In the genomic region with DNA sequence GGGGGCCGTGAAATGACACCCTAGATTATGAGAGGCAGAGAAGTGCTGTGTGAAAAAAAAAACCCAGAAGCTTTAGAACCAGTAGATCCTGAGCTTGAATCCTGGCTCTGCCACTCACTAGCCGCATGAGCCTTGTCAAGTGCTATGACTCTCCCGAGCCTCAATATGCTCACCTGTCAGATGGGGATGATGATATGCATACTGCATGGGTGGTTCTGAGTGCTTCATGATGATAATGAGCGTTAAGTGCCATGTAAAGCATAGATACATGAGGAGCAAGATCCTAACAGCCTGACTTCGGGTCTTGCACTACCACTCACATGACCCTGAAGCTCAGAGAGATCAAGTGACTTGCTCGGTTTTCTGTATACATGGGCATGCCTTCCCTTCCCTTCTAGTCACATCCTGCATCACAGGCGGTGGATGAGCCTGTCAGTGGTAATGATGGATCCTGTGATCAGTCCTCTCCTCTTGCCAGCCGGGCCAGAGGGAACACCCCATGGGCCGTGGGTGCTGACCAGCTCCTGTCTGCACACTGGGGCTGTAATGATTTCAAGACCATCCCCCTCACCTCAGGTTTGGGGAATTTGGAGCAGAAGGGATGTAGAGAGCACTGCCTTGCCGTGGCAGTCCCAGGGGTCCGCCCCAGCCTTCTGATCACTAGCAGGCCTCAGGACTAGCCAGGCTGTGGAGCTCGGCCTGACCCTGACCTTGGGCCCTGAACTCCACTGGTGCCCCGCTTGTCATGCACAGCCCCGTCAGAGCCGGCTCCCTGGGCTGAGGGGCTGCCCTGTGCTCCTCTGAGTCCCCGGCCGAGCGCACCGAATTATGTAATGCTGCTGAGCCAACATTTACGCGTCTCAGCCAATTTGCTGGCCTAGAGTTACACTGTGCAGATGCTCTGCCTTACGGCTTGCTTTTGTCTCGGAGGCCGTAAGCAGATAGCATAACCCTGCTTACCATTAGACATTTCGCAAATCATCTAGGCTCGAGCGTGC, we compare ENCODE assay signal across 13 cellular contexts.
DNase-seq lines count a peak whose midpoint lies in the region; ATAC-seq and TF ChIP-seq lines count a peak whose summit lies in the region.
"Had no signal": no experiment of that assay in that cellular context is flagged by ENCODE, and none has a peak within 500 bp of the region (broad histone marks: within the 10 kb centered on the region; RNA-seq: fewer than 3 reads in every experiment).

No MANE protein-coding gene starts in this region.

- no peaks in the 10 kb centered on the region for H4K20me1 ChIP-seq in DND-41 (ENCODE audit: insufficient read depth, low read length)

- peak in 1 of 2 donors; percentile 7 for TF ChIP-seq POLR2A in adrenal gland (IDR thresholded peaks at IDR 0.05)

- H3K4me3 ChIP-seq in DND-41 (ENCODE audit: low read depth in 1 of 2, low read length in 2 of 2) (no peak overlapping the region), adrenal gland (no peak overlapping the region)
- H3K4me3 ChIP-seq: skin epidermis had no signal

- H3K4me1 ChIP-seq in DND-41 (ENCODE audit: insufficient read depth, low read length): no peaks in the 10 kb centered on the region
- peaks cover 28 to 59% of the 10 kb centered on the region in 2 donors for H3K4me1 ChIP-seq in adrenal gland (replicated peaks in 1 of 2)

- H3K79me2 ChIP-seq in DND-41 (ENCODE audit: insufficient read depth, low read length): no peaks in the 10 kb centered on the region

- 75 to 86% (median 84%) methylated on average over 16 to 27 of the region's 27 CpGs for WGBS in adrenal gland, 4 donors

- ATAC-seq in DND-41 (ENCODE audit: insufficient read depth, low read depth) (no peak), left ventricle myocardium superior (peak; percentile 66), GM21360 (IDR thresholded peaks at IDR 0.05; ENCODE audit: unreplicated experiment) (no peak), HG03457 (IDR thresholded peaks at IDR 0.05; ENCODE audit: unreplicated experiment) (no peak)

- no peak overlapping the region for H3K9ac ChIP-seq in DND-41 (ENCODE audit: low read depth, low read length)

- TF ChIP-seq CTCF in DND-41 (IDR thresholded peaks at IDR 0.05; ENCODE audit: borderline replicate concordance, extremely low read depth, low read length, poor library complexity, severe bottlenecking) (no peak), adrenal gland (IDR thresholded peaks at IDR 0.05) (no peak)

- H3K9me3 ChIP-seq in DND-41 (ENCODE audit: insufficient read depth, low read length, severe bottlenecking) (no peaks in the 10 kb centered on the region), adrenal gland (replicated peaks in 1 of 3) (no peaks in the 10 kb centered on the region)

- H3K27me3 ChIP-seq in DND-41 (ENCODE audit: insufficient read depth, low read length, poor library complexity) (no peaks in the 10 kb centered on the region), adrenal gland (no peaks in the 10 kb centered on the region)

- H3K27ac ChIP-seq in DND-41 (ENCODE audit: low read length) (no peak overlapping the region), adrenal gland (peak overlapping the region in 4 of 5 donors; percentile 3 to 89 (median 79))

- DNase-seq in DND-41 (peak; percentile 2), adrenal gland (peak in 6 of 7 donors; percentile 16 to 92 (median 29)), left ventricle myocardium superior (peak; percentile 64), retina (peak; percentile 63), SKM-1 (lab: John Stamatoyannopoulos, UW; ENCODE audit: unreplicated experiment) (no peak), T-helper 1 cell (no peak)
- DNase-seq: activated T-cell treated with anti-CD3 and anti-CD28 coated beads, Interleukin-2, amount 50 U/mL, for 1 hour; GDM1; mesendoderm; NCI-H1436 had no signal

- no peak overlapping the region for H2AFZ ChIP-seq in DND-41 (ENCODE audit: low read depth, low read length)

- H3K4me2 ChIP-seq in DND-41 (ENCODE audit: insufficient read depth, low read length): no peak overlapping the region

- intact Hi-C loops in adrenal gland (cut with DNase I): no loop called here
- intact Hi-C loops in left ventricle myocardium superior (cut with micrococcal nuclease): no loop called here

- H3K36me3 ChIP-seq in DND-41 (ENCODE audit: insufficient read depth, low read length) (no peaks in the 10 kb centered on the region), adrenal gland (replicated peaks in 1 of 2) (no peaks in the 10 kb centered on the region)

Comparison
In these comparisons a context has a peak if more than half of its experiments do, and no peak if none do; other contexts are left out.
1. DNase-seq: peak in DND-41 (single experiment), adrenal gland (6 of 7), left ventricle myocardium superior (single experiment) and retina (single experiment); none in SKM-1 (single experiment) and T-helper 1 cell (0 of 5).